Comparison of ENCODE assay signal across 8 cellular contexts in the genomic region with DNA sequence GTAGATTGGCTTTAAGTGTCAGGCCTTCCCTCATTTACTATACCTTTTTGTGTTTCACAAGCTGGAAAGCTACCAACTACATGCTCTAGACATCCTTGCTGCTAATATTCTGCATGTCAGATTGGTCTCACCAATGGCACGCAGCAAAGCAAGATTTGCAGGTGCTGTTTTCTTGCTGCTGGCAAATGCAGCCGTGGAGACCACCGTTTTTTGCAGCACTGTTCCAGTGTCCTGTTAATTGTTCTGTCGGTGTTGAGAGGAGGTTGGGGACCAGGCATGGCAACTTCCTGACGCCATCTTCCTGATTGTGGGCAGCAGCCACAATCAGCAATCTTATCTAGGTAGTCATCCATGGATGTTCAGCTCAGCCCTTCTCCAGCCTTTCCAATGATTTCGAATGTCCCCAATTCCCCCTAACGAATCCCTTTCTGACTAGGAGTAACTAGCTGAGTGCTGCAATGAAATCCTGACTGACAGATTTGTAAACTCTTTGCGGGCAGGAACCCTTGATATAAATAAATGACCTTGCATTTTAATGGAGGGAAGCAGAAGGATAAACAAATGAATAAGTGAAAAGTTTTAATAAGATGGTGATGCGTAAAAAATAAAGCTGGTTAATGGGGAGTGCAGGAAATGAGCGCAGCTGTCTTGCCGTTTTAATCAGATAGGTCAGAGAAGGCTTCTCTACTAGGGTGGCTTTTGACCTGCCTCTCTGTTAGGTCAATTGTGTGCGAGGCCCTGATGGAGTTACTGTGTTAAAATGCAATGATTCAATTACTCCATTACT. TPM values are rescaled to one million over a fixed set of nuclear protein-coding genes. Genes with fewer than 3 reads are reported as not detected.
DNase-seq lines count a peak whose midpoint lies in the region; ATAC-seq, FAIRE-seq and TF ChIP-seq lines count a peak whose summit lies in the region.

No MANE protein-coding gene starts in this region.

- no peak overlapping the region for H2BK120ac ChIP-seq in H1 (replicated peaks; ENCODE audit: low read depth, low read length)

- H4K91ac ChIP-seq in H1 (replicated peaks; ENCODE audit: insufficient read length, low read length), result no peak overlapping the region

- H4K20me1 ChIP-seq in OCI-LY1 (ENCODE audit: insufficient read depth, low read length) (no peaks in the 10 kb centered on the region), H1 (replicated peaks in 1 of 2; ENCODE audit: control insufficient read depth in 1 of 2, insufficient read depth in 2 of 2, low read length in 2 of 2) (no peaks in the 10 kb centered on the region), osteoblast (ENCODE audit: insufficient read depth, low read length) (no peaks in the 10 kb centered on the region)

- H3K9ac ChIP-seq in OCI-LY1 (ENCODE audit: low read length) (peak overlapping the region; percentile 92), H1 (replicated peaks in 1 of 4; ENCODE audit: extremely low read depth in 1 of 4, low read depth in 3 of 4, low read length in 3 of 4) (no peak overlapping the region; a peak in 1 of 7 replicates)

- H2BK20ac ChIP-seq in H1 (ENCODE audit: low read length), result 0 out of 2 replicates have a peak overlapping the region, but pooled peaks have one; percentile 28

- H2AFZ ChIP-seq in OCI-LY1 (ENCODE audit: low read length) (peak overlapping the region; percentile 95), H1 (ENCODE audit: low read length) (peak overlapping the region; percentile 64), osteoblast (ENCODE audit: low read length) (peak overlapping the region; percentile 99)

- H3K27me3 ChIP-seq in OCI-LY1 (ENCODE audit: insufficient read depth, low read length), result no peaks in the 10 kb centered on the region
- H3K27me3 ChIP-seq in H1 (replicated peaks in 1 of 4; ENCODE audit: control insufficient read depth in 3 of 4, extremely low read depth in 1 of 4, insufficient read depth in 3 of 4, low read length in 3 of 4), result no peaks in the 10 kb centered on the region
- H3K27me3 ChIP-seq in osteoblast (ENCODE audit: insufficient read depth, low read length), result no peaks in the 10 kb centered on the region

- H3K79me2 ChIP-seq in OCI-LY1 (ENCODE audit: insufficient read depth, low read length) (no peaks in the 10 kb centered on the region), H1 (ENCODE audit: control insufficient read depth in 1 of 2, insufficient read depth in 2 of 2, low read length in 2 of 2) (no peaks in the 10 kb centered on the region), osteoblast (ENCODE audit: insufficient read depth, low read length) (no peaks in the 10 kb centered on the region)

- H3K27ac ChIP-seq in OCI-LY1 (ENCODE audit: low read depth, low read length, poor library complexity, severe bottlenecking) (peak overlapping the region; percentile 92), H1 (ENCODE audit: low read depth, low read length) (peak overlapping the region; percentile 67; the same call in 1 of the 2 replicates), osteoblast (ENCODE audit: low read depth, low read length) (peak overlapping the region; percentile 96)

- peaks cover 18% of the 10 kb centered on the region for H3K4me1 ChIP-seq in OCI-LY1 (ENCODE audit: insufficient read depth, low read length, severe bottlenecking)
- peaks cover 0 to 9% (median 4%) of the 10 kb centered on the region in 4 experiments; a peak in 3 of 7 replicates for H3K4me1 ChIP-seq in H1 (replicated peaks in 1 of 4; ENCODE audit: control insufficient read depth in 3 of 4, insufficient read depth in 4 of 4, low read length in 3 of 4)
- H3K4me1 ChIP-seq in osteoblast (ENCODE audit: insufficient read depth, low read length), result peaks cover 4% of the 10 kb centered on the region

- H3K18ac ChIP-seq in H1 (ENCODE audit: extremely low read depth, low read length), result no peak overlapping the region

- H2BK5ac ChIP-seq in H1 (ENCODE audit: low read depth, low read length), result no peak overlapping the region

- no peak for TF ChIP-seq POLR2A in H1 (IDR thresholded peaks at IDR 0.05; ENCODE audit: control extremely low read depth in 1 of 2, low read depth in 2 of 2, low read length in 2 of 2)

- H4K5ac ChIP-seq in H1 (ENCODE audit: insufficient read length, low read depth, low read length), result no peak overlapping the region

- TF ChIP-seq CTCF in OCI-LY1 (IDR thresholded peaks at IDR 0.05; ENCODE audit: low read length), result no peak
- no peak for TF ChIP-seq CTCF in H1 (IDR thresholded peaks at IDR 0.05; ENCODE audit: control extremely low read depth in 1 of 3, insufficient read depth in 1 of 3, low read depth in 1 of 3, low read length in 3 of 3)
- TF ChIP-seq CTCF in osteoblast (IDR thresholded peaks at IDR 0.05; ENCODE audit: extremely low read depth, low read depth, low read length), result no peak

- no peak overlapping the region for H4K8ac ChIP-seq in H1 (ENCODE audit: extremely low read depth, insufficient read depth, low read length)

- H3K36me3 ChIP-seq in OCI-LY1 (ENCODE audit: insufficient read depth, low read length) (no peaks in the 10 kb centered on the region), H1 (ENCODE audit: control insufficient read depth in 2 of 4, insufficient read depth in 4 of 4, low read length in 3 of 4) (no peaks in the 10 kb centered on the region), osteoblast (ENCODE audit: insufficient read depth, low read length) (no peaks in the 10 kb centered on the region)

- no peak for TF ChIP-seq EP300 in H1 (IDR thresholded peaks at IDR 0.05; ENCODE audit: borderline replicate concordance in 1 of 2, low read depth in 2 of 2, low read length in 2 of 2)

- no peaks in the 10 kb centered on the region for H3F3A ChIP-seq in OCI-LY1 (ENCODE audit: insufficient read depth, low read length)

- H3K9me2 ChIP-seq in OCI-LY1 (ENCODE audit: low read depth, low read length), result no peaks in the 10 kb centered on the region

- H3K23me2 ChIP-seq in H1 (ENCODE audit: low read depth, low read length), result peaks cover 5% of the 10 kb centered on the region; the same call in 1 of the 2 replicates

- H3K56ac ChIP-seq in H1 (replicated peaks; ENCODE audit: insufficient read length, low read depth, low read length), result no peak overlapping the region

- peak overlapping the region; percentile 92 for H3K4me2 ChIP-seq in OCI-LY1 (ENCODE audit: low read length)
- H3K4me2 ChIP-seq in H1 (ENCODE audit: insufficient read depth in 1 of 2, low read depth in 2 of 2, low read length in 2 of 2), result peak overlapping the region; percentile 72 to 98
- peak overlapping the region; percentile 95 for H3K4me2 ChIP-seq in osteoblast (ENCODE audit: insufficient read depth, low read length)

- no peaks in the 10 kb centered on the region for H3K79me1 ChIP-seq in H1 (ENCODE audit: low read depth, low read length)

- H3K4ac ChIP-seq in H1 (replicated peaks; ENCODE audit: insufficient read length, low read depth, low read length), result no peak overlapping the region

- peak overlapping the region; percentile 68; the same call in 1 of the 2 replicates for H2BK12ac ChIP-seq in H1 (ENCODE audit: low read depth, low read length)

- H3K14ac ChIP-seq in H1 (ENCODE audit: insufficient read length), result no peak overlapping the region

- no peak for TF ChIP-seq RAD21 in H1 (IDR thresholded peaks at IDR 0.05 in 1 of 2, conservative IDR thresholded peaks at IDR 0.05 in 1 of 2; ENCODE audit: low read depth in 2 of 2, low read length in 2 of 2)

- no peak for FAIRE-seq in H1 (lab: Jason Lieb, UNC)

- H2BK15ac ChIP-seq in H1 (ENCODE audit: low read length), result peak overlapping the region; percentile 66; the same call in 1 of the 2 replicates

- no peak for DNase-seq in H1 (ENCODE audit: low read depth in 1 of 2, low spot score in 2 of 2)
- no peak for DNase-seq in osteoblast (ENCODE audit: insufficient read length, low spot score, missing footprints)
- DNase-seq in KBM-7, result no peak
- no peak for DNase-seq in DMS79 treated with DMSO at 0.1 percent for 48 hours (lab: John Stamatoyannopoulos, UW)
- DNase-seq in dedifferentiated amniotic fluid mesenchymal stem cell (ENCODE audit: extremely low spot score), result no peak

- CTCF ChIA-PET in H1 (lab: Charles Lee; ENCODE audit: partially characterized antibody), result interaction anchor here (0.6 to 1.4 kb wide), 6 partner anchors 12 to 425 kb away, joined by 3 to 6 read pairs (median 3); no protein-coding TSS in a partner anchor

- peak overlapping the region; percentile 87 for H3K4me3 ChIP-seq in OCI-LY1 (ENCODE audit: low read depth, low read length, poor library complexity, severe bottlenecking)
- peak overlapping the region; percentile 4 to 83 (median 52); a peak in 5 of 8 replicates for H3K4me3 ChIP-seq in H1 (ENCODE audit: extremely low read depth in 1 of 4, insufficient read depth in 2 of 4, low read depth in 3 of 4, low read length in 4 of 4)
- H3K4me3 ChIP-seq in osteoblast (ENCODE audit: insufficient read depth, low read length), result peak overlapping the region; percentile 78

- H2AK5ac ChIP-seq in H1 (ENCODE audit: low read depth, low read length), result no peak overlapping the region

- WGBS in H1 (ENCODE audit: extremely low coverage in 1 of 2, insufficient coverage in 1 of 2, insufficient read length in 1 of 2, insufficient replicate concordance in 2 of 2, low coverage in 1 of 2, low lambda C conversion rate in 2 of 2, missing lambda C conversion rate in 1 of 2), 2 experiments, result 79 to 100% methylated on average over 1 to 12 of the region's 12 CpGs

- POLR2A ChIA-PET in H1 (lab: Charles Lee; ENCODE audit: partially characterized antibody), result interaction anchor here (0.7 to 2.0 kb wide), 10 partner anchors 13 to 107 kb away, joined by 3 to 12 read pairs (median 4); partner anchors contain the start of gene SOCS2

- ATAC-seq in GM21360 (IDR thresholded peaks at IDR 0.05; ENCODE audit: unreplicated experiment) (peak; percentile 12), HG02798 (IDR thresholded peaks at IDR 0.05; ENCODE audit: poor library complexity, unreplicated experiment) (no peak)

- H3K23ac ChIP-seq in H1 (ENCODE audit: insufficient read length), result no peak overlapping the region

- H3K9me3 ChIP-seq in OCI-LY1 (ENCODE audit: low read length) (no peaks in the 10 kb centered on the region), H1 (ENCODE audit: insufficient read depth in 2 of 2, low read depth in 1 of 2, low read length in 1 of 2) (no peaks in the 10 kb centered on the region), osteoblast (ENCODE audit: low read depth, low read length) (no peaks in the 10 kb centered on the region)

- in situ Hi-C loops in KBM-7 (cut with MboI; ENCODE audit: low pct_unique_long_range_greater_than_20kb, low sequenced_read_pairs), result no loop called here

TF ChIP-seq in H1, 55 proteins besides CTCF, POLR2A, EP300 and RAD21 (continues in another document):
- no peak for TF ChIP-seq SAP30 (IDR thresholded peaks at IDR 0.05; ENCODE audit: insufficient read depth, insufficient replicate concordance, low read length)

RNA-seq across cellular contexts. Expression of gene CRADD, which starts 0.6 kb away (rescaled TPM):
- total RNA-seq in H1 (2021; fragmentation: NEBNext Ultra II Directional; extraction: Animal tissue kit (Norgen Biotek cat#: 25700)), result 7.5 and 8.1 TPM in 2 replicates
- polyA plus RNA-seq in H1 (2011; rRNA removed), result 14.1 and 15.4 TPM in 2 replicates
- 12.6 TPM for polyA plus RNA-seq in H1 (2011; cell fraction: cytosol; rRNA removed)
- 8.1 TPM for polyA plus RNA-seq in H1 (2011; cell fraction: nucleus; rRNA removed)
- 6.5 to 10.6 TPM (median 8.7 TPM) in 4 replicates for polyA plus RNA-seq in H1 (2012, experiment 1 of 2)
- 8.3 TPM for polyA plus RNA-seq in H1 (2012, experiment 2 of 2)
- polyA plus RNA-seq in H1 (2013, experiment 1 of 2), result 6.9 TPM
- 6.5 TPM for polyA plus RNA-seq in H1 (2013, experiment 2 of 2)
- 7.7 and 11.9 TPM in 2 replicates for polyA minus RNA-seq in H1 (2011; rRNA and poly(A)+ RNA removed)
- 5.2 TPM for polyA minus RNA-seq in H1 (2011; cell fraction: cytosol; rRNA and poly(A)+ RNA removed)
- 13.6 TPM for polyA minus RNA-seq in H1 (2011; cell fraction: nucleus; rRNA and poly(A)+ RNA removed)
- total RNA-seq in osteoblast, result 15.3 and 15.6 TPM in 2 replicates
